ENCODE assay signal across 12 cellular contexts in genomic region chr18:58845913-58846312, GRCh38.
"Had no signal": no experiment of that assay in that cellular context is flagged by ENCODE, and none has a peak within 500 bp of the region (broad histone marks: within the 10 kb centered on the region; RNA-seq: fewer than 3 reads in every experiment).

No MANE protein-coding gene starts in this region.

- H3K36me3 ChIP-seq: ascending aorta, transverse colon had no signal

- H3K9me3 Mint-ChIP-seq: activated T-helper 17 cell treated with anti-CD3 and anti-CD28 coated beads, Interleukin-2, amount 50 U/mL, for 72 hours; dendritic cell treated with granulocyte-macrophage colony-stimulating factor and Interleukin-4, amounts not matched to agents 40 ng/mL and 50 ng/mL, for 4 days; effector memory CD8-positive, alpha-beta T cell had no signal

- H2AFZ ChIP-seq: hepatocyte had no signal

- H3K9me3 ChIP-seq: ascending aorta, transverse colon had no signal

- H3K4me3 ChIP-seq: ascending aorta, hepatocyte, transverse colon had no signal

- H3K4me3 Mint-ChIP-seq: activated T-helper 17 cell treated with anti-CD3 and anti-CD28 coated beads, Interleukin-2, amount 50 U/mL, for 72 hours; dendritic cell treated with granulocyte-macrophage colony-stimulating factor and Interleukin-4, amounts not matched to agents 40 ng/mL and 50 ng/mL, for 4 days; effector memory CD8-positive, alpha-beta T cell had no signal

- H3K27me3 ChIP-seq: ascending aorta, hepatocyte, transverse colon had no signal

- DNase-seq: activated CD4-positive, alpha-beta T cell treated with anti-CD3 and anti-CD28 coated beads for 1 hour; activated CD4-positive, alpha-beta T cell treated with anti-CD3 and anti-CD28 coated beads, Interleukin-2, amount 50 U/mL, for 4 hours; activated naive CD4-positive, alpha-beta T cell treated with Interleukin-2 at 50 U/mL for 16 hours; effector memory CD8-positive, alpha-beta T cell; stimulated activated CD4-positive, alpha-beta T cell treated with anti-CD3 and anti-CD28 coated beads, Interleukin-4, amount 100 ng/mL, for 24 hours; stimulated activated CD8-positive, alpha-beta memory T cell treated with anti-CD3 and anti-CD28 coated beads, Interleukin-4, amount 100 ng/mL, for 48 hours; stimulated activated naive CD8-positive, alpha-beta T cell treated with anti-CD3 and anti-CD28 coated beads, Interleukin-15, Interleukin-2, amounts not matched to agents 100 U/mL and 50 U/mL, for 24 hours; transverse colon had no signal

- H3K27ac ChIP-seq: ascending aorta, hepatocyte, transverse colon had no signal

- H3K79me2 ChIP-seq: hepatocyte had no signal

- H3K27ac Mint-ChIP-seq: activated T-helper 17 cell treated with anti-CD3 and anti-CD28 coated beads, Interleukin-2, amount 50 U/mL, for 72 hours; dendritic cell treated with granulocyte-macrophage colony-stimulating factor and Interleukin-4, amounts not matched to agents 40 ng/mL and 50 ng/mL, for 4 days had no signal

- H3K4me2 ChIP-seq: hepatocyte had no signal

- ATAC-seq: activated T-helper 17 cell treated with anti-CD3 and anti-CD28 coated beads, Interleukin-2, amount 50 U/mL, for 72 hours; effector memory CD8-positive, alpha-beta T cell; stimulated activated naive CD8-positive, alpha-beta T cell treated with anti-CD3 and anti-CD28 coated beads, Interleukin-15, Interleukin-2, amounts not matched to agents 100 U/mL and 50 U/mL, for 24 hours had no signal

- H3K4me1 Mint-ChIP-seq: activated T-helper 17 cell treated with anti-CD3 and anti-CD28 coated beads, Interleukin-2, amount 50 U/mL, for 72 hours had no signal
